28 cellular contexts compared by ENCODE assay signal in the genomic region with DNA sequence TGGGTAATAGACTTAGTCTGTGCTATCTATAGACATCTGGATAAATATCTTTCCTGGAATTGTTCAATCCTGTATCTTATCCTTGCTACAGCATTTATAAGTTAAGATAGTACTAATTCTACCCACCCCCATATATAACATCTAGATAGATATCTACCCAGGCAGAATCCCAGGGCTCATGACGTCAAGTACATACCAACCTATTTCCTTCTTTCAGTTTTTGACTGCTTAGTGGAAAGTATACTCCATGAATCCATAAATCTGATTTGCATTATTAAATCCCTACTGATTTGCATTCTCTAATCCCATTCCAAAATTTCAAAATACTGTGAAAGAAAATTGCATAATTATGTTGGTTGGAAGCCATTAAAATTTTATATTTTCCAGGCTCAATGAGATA.
"Had no signal": no experiment of that assay in that cellular context is flagged by ENCODE, and none has a peak within 500 bp of the region (broad histone marks: within the 10 kb centered on the region; RNA-seq: fewer than 3 reads in every experiment).

No MANE protein-coding gene starts in this region.

- H3K79me2 ChIP-seq: hepatocyte had no signal

- FAIRE-seq: astrocyte, endothelial cell of umbilical vein, urothelium cell line had no signal

- H2AFZ ChIP-seq: hepatocyte had no signal

- DNase-seq: activated CD4-positive, alpha-beta T cell treated with anti-CD3 and anti-CD28 coated beads for 48 hours; activated CD4-positive, alpha-beta T cell treated with anti-CD3 and anti-CD28 coated beads, Interleukin-2, amount 50 U/mL, for 48 hours; activated CD8-positive, alpha-beta memory T cell treated with anti-CD3 and anti-CD28 coated beads for 24 hours; activated effector memory CD4-positive, alpha-beta T cell treated with Interleukin-2 at 50 U/mL for 16 hours; activated naive CD4-positive, alpha-beta T cell treated with anti-CD3 and anti-CD28 coated beads for 36 hours; activated naive CD8-positive, alpha-beta T cell treated with anti-CD3 and anti-CD28 coated beads for 36 hours; adrenal gland; brain microvascular endothelial cell; caudate nucleus; islet precursor cell; left ventricle myocardium inferior; mesendoderm; natural killer cell; right lobe of liver; stimulated activated CD4-positive, alpha-beta T cell treated with anti-CD3 and anti-CD28 coated beads, Interleukin-12 subunit alpha, Interleukin-12 subunit beta, amount 100 ng/mL, for 4 hours; stimulated activated CD4-positive, alpha-beta T cell treated with anti-CD3 and anti-CD28 coated beads, Interleukin-4, amount 100 ng/mL, for 24 hours; T-cell had no signal

- H3K9me3 ChIP-seq: adrenal gland, gastroesophageal sphincter, right lobe of liver, thoracic aorta had no signal

- H3K27me3 Mint-ChIP-seq: activated naive CD8-positive, alpha-beta T cell treated with anti-CD3 and anti-CD28 coated beads for 36 hours; progenitor cell of endocrine pancreas; stimulated activated naive CD8-positive, alpha-beta T cell treated with anti-CD3 and anti-CD28 coated beads, Interleukin-15, Interleukin-2, amounts not matched to agents 100 ng/mL and 50 ng/mL, for 24 hours; T-cell had no signal

- H3K4me1 ChIP-seq: right lobe of liver had no signal

- H3K36me3 Mint-ChIP-seq: activated naive CD8-positive, alpha-beta T cell treated with anti-CD3 and anti-CD28 coated beads for 36 hours; stimulated activated effector memory CD8-positive, alpha-beta T cell treated with anti-CD3 and anti-CD28 coated beads, Interleukin-12 subunit alpha, Interleukin-12 subunit beta, amount 100 ng/mL, for 72 hours; T-cell had no signal

- H3K4me2 ChIP-seq: hepatocyte had no signal

- H3K27ac ChIP-seq: adrenal gland, brain microvascular endothelial cell, gastroesophageal sphincter, hepatocyte, right lobe of liver, thoracic aorta had no signal

- H3K27ac Mint-ChIP-seq: activated naive CD4-positive, alpha-beta T cell treated with anti-CD3 and anti-CD28 coated beads for 36 hours; activated naive CD8-positive, alpha-beta T cell treated with anti-CD3 and anti-CD28 coated beads for 36 hours; natural killer cell; progenitor cell of endocrine pancreas; stimulated activated effector memory CD8-positive, alpha-beta T cell treated with anti-CD3 and anti-CD28 coated beads, Interleukin-12 subunit alpha, Interleukin-12 subunit beta, amount 100 ng/mL, for 72 hours; stimulated activated naive CD8-positive, alpha-beta T cell treated with anti-CD3 and anti-CD28 coated beads, Interleukin-15, Interleukin-2, amounts not matched to agents 100 ng/mL and 50 ng/mL, for 24 hours; T-cell had no signal

- ATAC-seq: activated CD4-positive, CD25-positive, alpha-beta regulatory T cell treated with anti-CD3 and anti-CD28 coated beads, Interleukin-2, amount 50 U/mL, for 24 hours; gastroesophageal sphincter; natural killer cell; right lobe of liver; stimulated activated effector memory CD8-positive, alpha-beta T cell treated with anti-CD3 and anti-CD28 coated beads, Interleukin-12 subunit alpha, Interleukin-12 subunit beta, amount 100 ng/mL, for 72 hours; T-cell had no signal

- H3K4me3 Mint-ChIP-seq: activated naive CD4-positive, alpha-beta T cell treated with anti-CD3 and anti-CD28 coated beads for 36 hours; activated naive CD8-positive, alpha-beta T cell treated with anti-CD3 and anti-CD28 coated beads for 36 hours; natural killer cell; stimulated activated effector memory CD8-positive, alpha-beta T cell treated with anti-CD3 and anti-CD28 coated beads, Interleukin-12 subunit alpha, Interleukin-12 subunit beta, amount 100 ng/mL, for 72 hours; stimulated activated naive CD8-positive, alpha-beta T cell treated with anti-CD3 and anti-CD28 coated beads, Interleukin-15, Interleukin-2, amounts not matched to agents 100 ng/mL and 50 ng/mL, for 24 hours; T-cell had no signal

- H3K4me3 ChIP-seq: adrenal gland, gastroesophageal sphincter, hepatocyte, left ventricle myocardium inferior, lung, right lobe of liver, thoracic aorta had no signal

- H3K4me1 Mint-ChIP-seq: activated naive CD8-positive, alpha-beta T cell treated with anti-CD3 and anti-CD28 coated beads for 36 hours; natural killer cell; stimulated activated effector memory CD8-positive, alpha-beta T cell treated with anti-CD3 and anti-CD28 coated beads, Interleukin-12 subunit alpha, Interleukin-12 subunit beta, amount 100 ng/mL, for 72 hours; T-cell had no signal

- H3K36me3 ChIP-seq: adrenal gland, brain microvascular endothelial cell, gastroesophageal sphincter, left ventricle myocardium inferior, thoracic aorta had no signal

- H3K27me3 ChIP-seq: adrenal gland, brain microvascular endothelial cell, gastroesophageal sphincter, hepatocyte, right lobe of liver had no signal
